23 cellular contexts compared by ENCODE assay signal in the genomic region with DNA sequence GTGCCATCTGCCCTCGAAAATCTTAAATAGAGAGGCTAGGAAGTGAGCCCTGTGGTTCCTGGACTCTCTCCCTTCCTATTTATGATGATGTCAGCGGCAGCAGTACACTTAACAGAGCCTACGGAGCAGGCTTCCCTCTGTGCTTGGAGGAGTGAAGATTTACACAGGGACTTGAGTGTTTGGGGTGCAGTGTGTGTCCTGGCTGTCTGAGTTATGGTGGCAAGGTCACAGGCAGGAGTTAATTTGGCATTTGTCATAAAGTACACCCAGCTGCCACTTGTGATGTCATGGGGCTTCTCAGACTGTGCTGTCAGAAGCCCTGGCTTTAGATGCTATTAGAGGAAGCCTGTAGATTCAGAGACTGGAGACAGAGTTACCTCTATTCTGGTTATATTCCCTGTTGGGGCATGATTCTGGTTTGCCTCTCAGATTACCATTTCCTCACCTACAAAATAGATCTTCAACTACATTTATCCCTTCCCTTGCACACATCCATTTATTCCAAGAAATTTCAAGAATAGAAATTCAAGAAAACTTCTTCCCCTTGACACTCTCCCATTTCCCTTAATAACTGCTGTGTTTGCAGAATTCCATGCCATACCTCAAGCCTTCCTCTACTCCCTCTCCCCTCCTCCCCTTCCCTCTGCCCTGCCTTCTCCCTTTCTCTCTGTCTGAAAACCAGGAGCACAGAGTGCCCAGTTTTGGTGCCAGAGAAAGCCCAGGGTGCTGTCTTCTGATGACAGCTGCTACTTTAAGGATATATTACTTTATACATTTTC.
DNase-seq lines count a peak whose midpoint lies in the region; ATAC-seq and TF ChIP-seq lines count a peak whose summit lies in the region.
"Had no signal": no experiment of that assay in that cellular context is flagged by ENCODE, and none has a peak within 500 bp of the region (broad histone marks: within the 10 kb centered on the region; RNA-seq: fewer than 3 reads in every experiment).

No MANE protein-coding gene starts in this region.

- CTCF ChIA-PET in WTC11 (lab: Charles Lee): interaction anchor here (1.2 kb wide), 1 partner anchor 299 kb away, joined by 3 read pairs; no protein-coding TSS in a partner anchor

- 27 to 39% methylated on average over 2 to 3 of the region's 3 CpGs for WGBS in upper lobe of left lung, 2 donors

- H3K36me3 Mint-ChIP-seq in nephron progenitor cell (ENCODE audit: low read depth) (peaks cover 26% of the 10 kb centered on the region), WTC11 (0 out of 2 replicates have a peak, but pooled peaks cover 3% of the 10 kb centered on the region)
- H3K36me3 Mint-ChIP-seq in natural killer cell treated with Interleukin-12 subunit alpha and Interleukin-12 subunit beta and Interleukin-15 and Interleukin-18, amount 100 ng/mL, for 72 hours: no peaks in the 10 kb centered on the region
- H3K36me3 Mint-ChIP-seq: naive thymus-derived CD8-positive, alpha-beta T cell had no signal

- POLR2A ChIA-PET in WTC11 (lab: Charles Lee): no interaction called here

- no peaks in the 10 kb centered on the region for H3K9me3 ChIP-seq in upper lobe of left lung
- H3K9me3 ChIP-seq: BE2C, SK-N-SH, spleen, tibial nerve had no signal

- in situ Hi-C loops in astrocyte of the spinal cord (cut with HindIII; ENCODE audit: low sequenced_read_pairs): no loop called here

- H3K4me1 ChIP-seq in upper lobe of left lung: no peaks in the 10 kb centered on the region
- H3K4me1 ChIP-seq: BE2C, spleen had no signal

- no peak for TF ChIP-seq POLR2A in upper lobe of left lung (IDR thresholded peaks at IDR 0.05)

- no peak for TF ChIP-seq EP300 in upper lobe of left lung (IDR thresholded peaks at IDR 0.05)

- H3K4me3 ChIP-seq in astrocyte of the spinal cord (ENCODE audit: low read depth, low read length) (no peak overlapping the region), upper lobe of left lung (no peak overlapping the region)
- H3K4me3 ChIP-seq: spleen, tibial nerve had no signal

- ATAC-seq in Right ventricle myocardium superior (ENCODE audit: poor library complexity) (peak; percentile 34), Right ventricle myocardium inferior (no peak), upper lobe of left lung (ENCODE audit: low FRiP score in 2 of 2) (peak; percentile 32 to 35), WTC11 (no peak), HG03280 (IDR thresholded peaks at IDR 0.05; ENCODE audit: unreplicated experiment) (no peak)
- ATAC-seq in natural killer cell treated with Interleukin-12 subunit alpha and Interleukin-12 subunit beta and Interleukin-15 and Interleukin-18, amount 100 ng/mL, for 72 hours: no peak
- ATAC-seq: naive thymus-derived CD8-positive, alpha-beta T cell; Panc1 had no signal

- no peak for TF ChIP-seq CTCF in astrocyte of the spinal cord (IDR thresholded peaks at IDR 0.05; ENCODE audit: low read depth, low read length)
- no peak for TF ChIP-seq CTCF in nephron progenitor cell (IDR thresholded peaks at IDR 0.05)
- TF ChIP-seq CTCF in upper lobe of left lung (IDR thresholded peaks at IDR 0.05): no peak
- TF ChIP-seq CTCF in WTC11 (IDR thresholded peaks at IDR 0.05): no peak

- H3K9me3 Mint-ChIP-seq in nephron progenitor cell (no peaks in the 10 kb centered on the region), WTC11 (no peaks in the 10 kb centered on the region)
- no peaks in the 10 kb centered on the region for H3K9me3 Mint-ChIP-seq in natural killer cell treated with Interleukin-12 subunit alpha and Interleukin-12 subunit beta and Interleukin-15 and Interleukin-18, amount 100 ng/mL, for 72 hours
- H3K9me3 Mint-ChIP-seq: activated T-helper 2 cell treated with anti-CD3 and anti-CD28 coated beads, Interferon-gamma antibody, Interleukin-2, Interleukin-4, amounts not matched to agents 10 μg/mL and 5 μg/mL and 100 μg/mL, durations not matched to agents 14 hours and 24 hours and 36 hours; naive thymus-derived CD8-positive, alpha-beta T cell; stimulated activated naive CD8-positive, alpha-beta T cell treated with anti-CD3 and anti-CD28 coated beads, Interleukin-15, Interleukin-2, amounts not matched to agents 100 ng/mL and 50 ng/mL, for 24 hours had no signal

- H3K27ac Mint-ChIP-seq in nephron progenitor cell (no peak overlapping the region), WTC11 (no peak overlapping the region)
- H3K27ac Mint-ChIP-seq in natural killer cell treated with Interleukin-12 subunit alpha and Interleukin-12 subunit beta and Interleukin-15 and Interleukin-18, amount 100 ng/mL, for 72 hours: no peak overlapping the region
- H3K27ac Mint-ChIP-seq: activated T-helper 2 cell treated with anti-CD3 and anti-CD28 coated beads, Interferon-gamma antibody, Interleukin-2, Interleukin-4, amounts not matched to agents 10 μg/mL and 5 μg/mL and 100 μg/mL, durations not matched to agents 14 hours and 24 hours and 36 hours; stimulated activated naive CD8-positive, alpha-beta T cell treated with anti-CD3 and anti-CD28 coated beads, Interleukin-15, Interleukin-2, amounts not matched to agents 100 ng/mL and 50 ng/mL, for 24 hours had no signal

- H3K4me3 Mint-ChIP-seq in nephron progenitor cell (no peak overlapping the region), WTC11 (no peak overlapping the region)
- no peak overlapping the region for H3K4me3 Mint-ChIP-seq in natural killer cell treated with Interleukin-12 subunit alpha and Interleukin-12 subunit beta and Interleukin-15 and Interleukin-18, amount 100 ng/mL, for 72 hours
- H3K4me3 Mint-ChIP-seq: naive thymus-derived CD8-positive, alpha-beta T cell; stimulated activated naive CD8-positive, alpha-beta T cell treated with anti-CD3 and anti-CD28 coated beads, Interleukin-15, Interleukin-2, amounts not matched to agents 100 ng/mL and 50 ng/mL, for 24 hours had no signal

- no peaks in the 10 kb centered on the region for H3K27me3 ChIP-seq in upper lobe of left lung
- H3K27me3 ChIP-seq: BE2C, spleen, tibial nerve had no signal

- H3K27me3 Mint-ChIP-seq in nephron progenitor cell (ENCODE audit: low read depth, poor library complexity): peaks cover 7% of the 10 kb centered on the region
- no peaks in the 10 kb centered on the region for H3K27me3 Mint-ChIP-seq in WTC11 (ENCODE audit: low read depth)
- peaks cover 0 to 10% of the 10 kb centered on the region in 2 donors for H3K27me3 Mint-ChIP-seq in natural killer cell treated with Interleukin-12 subunit alpha and Interleukin-12 subunit beta and Interleukin-15 and Interleukin-18, amount 100 ng/mL, for 72 hours
- H3K27me3 Mint-ChIP-seq: stimulated activated naive CD8-positive, alpha-beta T cell treated with anti-CD3 and anti-CD28 coated beads, Interleukin-15, Interleukin-2, amounts not matched to agents 100 ng/mL and 50 ng/mL, for 24 hours had no signal

- DNase-seq in Right ventricle myocardium superior (no peak), Right ventricle myocardium inferior (ENCODE audit: missing footprints) (no peak), astrocyte of the spinal cord (ENCODE audit: low read depth, low spot score) (peak; percentile 3), nephron progenitor cell (peak; percentile 7), upper lobe of left lung (peak in 1 of 2 donors; percentile 49), WTC11 (ENCODE audit: low spot score) (no peak)
- DNase-seq in natural killer cell treated with Interleukin-12 subunit alpha and Interleukin-12 subunit beta and Interleukin-15 and Interleukin-18, amount 100 ng/mL, for 72 hours (ENCODE audit: low spot score): no peak
- DNase-seq: activated CD4-positive, alpha-beta T cell treated with anti-CD3 and anti-CD28 coated beads, Interleukin-2, amount 50 U/mL, for 1 hour; activated CD8-positive, alpha-beta memory T cell treated with anti-CD3 and anti-CD28 coated beads, Interleukin-2, amount 50 U/mL, for 4 hours; BE2C; effector memory CD4-positive, alpha-beta T cell; naive thymus-derived CD8-positive, alpha-beta T cell; NCI-H1092; NCI-H1930; SK-N-SH; spleen; stimulated activated CD4-positive, alpha-beta T cell treated with anti-CD3 and anti-CD28 coated beads, Interleukin-4, amount 100 ng/mL, for 4 hours; WERI-Rb-1 had no signal

- no peak overlapping the region for H3K27ac ChIP-seq in upper lobe of left lung
- H3K27ac ChIP-seq: spleen, tibial nerve, WERI-Rb-1 had no signal

- no peaks in the 10 kb centered on the region for H3K36me3 ChIP-seq in upper lobe of left lung
- H3K36me3 ChIP-seq: BE2C, spleen, tibial nerve, WERI-Rb-1 had no signal

- H3K4me1 Mint-ChIP-seq in nephron progenitor cell (peaks cover 64% of the 10 kb centered on the region), WTC11 (peaks cover 7% of the 10 kb centered on the region)
- H3K4me1 Mint-ChIP-seq in natural killer cell treated with Interleukin-12 subunit alpha and Interleukin-12 subunit beta and Interleukin-15 and Interleukin-18, amount 100 ng/mL, for 72 hours (ENCODE audit: low read depth in 2 of 2): no peaks in the 10 kb centered on the region

- intact Hi-C loops in Right ventricle myocardium superior (cut with DNase I): no loop called here
- intact Hi-C loops in Right ventricle myocardium inferior (cut with DNase I): no loop called here

TF ChIP-seq in WTC11, 78 proteins besides CTCF, POLR2A, EP300 and RAD21 (continues in another document):
- TF ChIP-seq CBFB (CRISPR knock-in tag; IDR thresholded peaks at IDR 0.05; ENCODE audit: low read depth): no peak
- no peak for TF ChIP-seq ZNF416 (CRISPR knock-in tag; IDR thresholded peaks at IDR 0.05)
- TF ChIP-seq RORB (CRISPR knock-in tag; IDR thresholded peaks at IDR 0.05): no peak
- no peak for TF ChIP-seq OVOL2 (CRISPR knock-in tag; IDR thresholded peaks at IDR 0.05; ENCODE audit: borderline replicate concordance)

Comparison
In these comparisons a context has a peak if more than half of its experiments do, and no peak if none do; other contexts are left out.
1. ATAC-seq: peak in Right ventricle myocardium superior (single experiment) and upper lobe of left lung (2 of 2); none in Right ventricle myocardium inferior (single experiment), WTC11 (single experiment), HG03280 (single experiment) and natural killer cell treated with Interleukin-12 subunit alpha and Interleukin-12 subunit beta and Interleukin-15 and Interleukin-18, amount 100 ng/mL, for 72 hours (0 of 2).
2. DNase-seq: peak in astrocyte of the spinal cord (single experiment) and nephron progenitor cell (single experiment); none in Right ventricle myocardium superior (single experiment), Right ventricle myocardium inferior (single experiment), WTC11 (single experiment) and natural killer cell treated with Interleukin-12 subunit alpha and Interleukin-12 subunit beta and Interleukin-15 and Interleukin-18, amount 100 ng/mL, for 72 hours (single experiment).